ENCODE assay signal across 28 cellular contexts in genomic region chr9:86359480-86359879, GRCh38. TPM values are rescaled to one million over a fixed set of nuclear protein-coding genes. Genes with fewer than 3 reads are reported as not detected.
DNase-seq lines count a peak whose midpoint lies in the region; ATAC-seq, FAIRE-seq and TF ChIP-seq lines count a peak whose summit lies in the region.
"Had no signal": no experiment of that assay in that cellular context is flagged by ENCODE, and none has a peak within 500 bp of the region (broad histone marks: within the 10 kb centered on the region; RNA-seq: fewer than 3 reads in every experiment).

No MANE protein-coding gene starts in this region.

- peaks cover 3% of the 10 kb centered on the region for H3K27me3 Mint-ChIP-seq in type B pancreatic cell

- H3K27ac Mint-ChIP-seq in type B pancreatic cell, result peak overlapping the region; percentile 71
- H3K27ac Mint-ChIP-seq: activated CD8-positive, alpha-beta memory T cell treated with anti-CD3 and anti-CD28 coated beads, Interleukin-2, amount 10 ng/mL, durations not matched to agents 7 days and 5 days; mesothelial cell of epicardium had no signal

- peaks cover 5% of the 10 kb centered on the region for H3K4me1 Mint-ChIP-seq in type B pancreatic cell (ENCODE audit: unreplicated experiment)

- ATAC-seq in left ventricle myocardium superior (peak; percentile 35), left cardiac atrium (no peak), GM18511 (IDR thresholded peaks at IDR 0.05; ENCODE audit: unreplicated experiment) (no peak), GM21717 (IDR thresholded peaks at IDR 0.05; ENCODE audit: unreplicated experiment) (no peak)
- ATAC-seq: activated CD8-positive, alpha-beta memory T cell treated with anti-CD3 and anti-CD28 coated beads, Interleukin-2, amount 10 ng/mL, durations not matched to agents 7 days and 5 days; activated T-cell treated with anti-CD3 and anti-CD28 coated beads, Interleukin-2, amount 50 U/mL, for 4 hours had no signal

- TF ChIP-seq CTCF in type B pancreatic cell (conservative IDR thresholded peaks at IDR 0.05), result no peak

- no peaks in the 10 kb centered on the region for H3K9me3 Mint-ChIP-seq in type B pancreatic cell
- H3K9me3 Mint-ChIP-seq: activated T-cell treated with anti-CD3 and anti-CD28 coated beads, Interleukin-2, amount 50 U/mL, for 4 hours; mesothelial cell of epicardium; naive B cell had no signal

- FAIRE-seq in GM19239 (lab: Jason Lieb, UNC), result no peak
- FAIRE-seq: GM12892, islet of Langerhans, RCC 7860 had no signal

- H3K36me3 Mint-ChIP-seq in type B pancreatic cell, result no peaks in the 10 kb centered on the region
- H3K36me3 Mint-ChIP-seq: activated CD8-positive, alpha-beta memory T cell treated with anti-CD3 and anti-CD28 coated beads, Interleukin-2, amount 10 ng/mL, durations not matched to agents 7 days and 5 days; mesothelial cell of epicardium; naive B cell had no signal

- intact Hi-C loops in left ventricle myocardium superior (cut with micrococcal nuclease), result loop anchor here (10.0 kb wide), 1 partner anchor 625 kb away; no protein-coding TSS in a partner anchor
- intact Hi-C loops in left cardiac atrium (cut with DNase I), result no loop called here

- H3K4me3 Mint-ChIP-seq in type B pancreatic cell, result no peak overlapping the region
- H3K4me3 Mint-ChIP-seq: activated CD8-positive, alpha-beta memory T cell treated with anti-CD3 and anti-CD28 coated beads, Interleukin-2, amount 10 ng/mL, durations not matched to agents 7 days and 5 days; activated T-cell treated with anti-CD3 and anti-CD28 coated beads, Interleukin-2, amount 50 U/mL, for 4 hours; mesothelial cell of epicardium had no signal

- DNase-seq in left ventricle myocardium superior, result no peak
- DNase-seq in left cardiac atrium, result no peak
- DNase-seq in MV-4-11 (lab: John Stamatoyannopoulos, UW), result peak; percentile 70
- peak; percentile 29 for DNase-seq in globus pallidus (ENCODE audit: low spot score)
- DNase-seq in type B pancreatic cell (ENCODE audit: extremely low spot score, unreplicated experiment), result no peak
- no peak for DNase-seq in GM19239 (ENCODE audit: insufficient read length, low spot score)
- DNase-seq: activated CD8-positive, alpha-beta memory T cell treated with anti-CD3 and anti-CD28 coated beads, Interleukin-2, amount 10 ng/mL, durations not matched to agents 7 days and 5 days; activated T-cell treated with anti-CD3 and anti-CD28 coated beads, Interleukin-2, amount 50 U/mL, for 4 hours; BE2C; colonic mucosa; effector CD8-positive, alpha-beta T cell; EL; HCEC 1CT; IMR-90; left ventricle myocardium inferior; naive B cell; NCI-H1105 treated with DMSO at 0.1 percent for 48 hours; NCI-H187 treated with DMSO at 0.1 percent for 48 hours; NCI-H2227 treated with DMSO at 0.1 percent for 48 hours; NK-92 treated with Interleukin-12 subunit alpha and Interleukin-12 subunit beta, amount 100 ng/mL, for 24 hours; stimulated activated CD4-positive, alpha-beta T cell treated with anti-CD3 and anti-CD28 coated beads, Interleukin-4, amount 100 ng/mL, for 24 hours; T1000 had no signal

RNA-seq across cellular contexts. Expression of gene TUT7, which starts 5.3 kb away (rescaled TPM):
- total RNA-seq in left ventricle myocardium superior (15.9 TPM), left cardiac atrium (10 to 100 TPM; 13.0 to 14.3 TPM), type B pancreatic cell (ENCODE audit: low replicate concordance) (26.5 and 49.9 TPM in 2 replicates)

Comparison
In these comparisons a context has a peak if more than half of its experiments do, and no peak if none do; other contexts are left out.
1. DNase-seq: peak in MV-4-11 (single experiment) and globus pallidus (single experiment); none in left ventricle myocardium superior (single experiment), left cardiac atrium (single experiment), type B pancreatic cell (single experiment) and GM19239 (single experiment).